ENCODE assay signal across 17 cellular contexts in the genomic region with DNA sequence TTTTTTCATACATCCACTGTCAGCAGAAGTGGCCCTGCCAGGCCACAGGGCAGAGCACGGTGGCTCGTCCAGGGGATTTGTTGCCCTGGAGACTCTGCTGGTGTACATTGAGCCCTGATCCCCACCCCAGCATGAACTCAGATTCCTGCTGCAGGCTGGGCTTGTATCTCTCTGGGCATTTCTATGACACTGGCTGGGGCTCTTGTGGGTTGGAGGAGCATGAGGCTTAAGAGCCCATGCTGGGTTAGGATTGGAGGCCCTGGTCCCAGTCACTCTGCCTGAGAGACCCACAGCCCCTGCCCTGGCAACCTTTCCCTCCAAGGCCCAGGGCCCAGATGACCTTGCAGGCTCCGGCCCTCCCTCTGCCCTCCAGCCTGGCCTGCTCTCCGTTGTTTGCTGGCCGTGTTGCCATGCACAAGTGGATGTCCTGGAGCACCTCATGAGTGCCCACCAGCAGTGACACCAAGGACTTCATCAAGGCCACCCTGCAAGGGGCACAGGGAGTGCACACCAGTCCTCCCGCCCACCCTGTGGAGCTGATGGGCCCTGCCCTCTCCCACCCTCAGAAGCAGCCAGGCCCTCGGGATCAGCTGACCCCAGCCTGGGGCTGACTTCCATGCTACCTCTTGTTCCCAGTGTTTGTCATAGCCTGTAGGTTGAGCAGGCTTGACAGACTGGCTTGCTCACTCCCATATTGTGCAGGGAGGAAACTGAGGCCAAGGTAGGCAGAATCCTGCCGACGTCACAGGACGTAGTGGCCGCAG. TPM values are rescaled to one million over a fixed set of nuclear protein-coding genes. Genes with fewer than 3 reads are reported as not detected.
DNase-seq lines count a peak whose midpoint lies in the region; TF ChIP-seq lines count a peak whose summit lies in the region.
"Had no signal": no experiment of that assay in that cellular context is flagged by ENCODE, and none has a peak within 500 bp of the region (broad histone marks: within the 10 kb centered on the region; RNA-seq: fewer than 3 reads in every experiment).

No MANE protein-coding gene starts in this region.

- H3K4me1 ChIP-seq in testis: no peaks in the 10 kb centered on the region
- H3K4me1 ChIP-seq: A549, BLaER1 had no signal

- no peaks in the 10 kb centered on the region for H3K9me3 ChIP-seq in testis
- H3K9me3 ChIP-seq: A549, BLaER1 had no signal

- intact Hi-C loops in testis (cut with DNase I; ENCODE audit: low total_unique reads): no loop called here

- peak; percentile 32 for DNase-seq in activated CD8-positive, alpha-beta memory T cell treated with anti-CD3 and anti-CD28 coated beads for 24 hours
- no peak for DNase-seq in activated CD8-positive, alpha-beta memory T cell treated with anti-CD3 and anti-CD28 coated beads, Interleukin-2, amount 50 U/mL, for 4 hours
- DNase-seq in ecto neural progenitor cell (ENCODE audit: low spot score) (peak; percentile 54), mesenteric fat pad (ENCODE audit: low spot score) (peak; percentile 68), testis (peak; percentile 6), HPDE6-E6E7 (ENCODE audit: extremely low spot score) (no peak), NCI-H2171 (lab: John Stamatoyannopoulos, UW) (no peak)
- no peak for DNase-seq in activated CD4-positive, alpha-beta T cell treated with anti-CD3 and anti-CD28 coated beads, Interleukin-2, amount 50 U/mL, for 48 hours
- DNase-seq: CD4-positive, alpha-beta memory T cell; DMS153; DMS79; GDM1; H9; IMR-90 had no signal

- TF ChIP-seq CTCF in testis (IDR thresholded peaks at IDR 0.05): no peak

- WGBS in testis, 2 donors: 74 to 83% methylated on average over 2 to 11 of the region's 11 CpGs

- H3K36me3 ChIP-seq in testis (ENCODE audit: low read depth, missing control alignments): no peaks in the 10 kb centered on the region
- H3K36me3 ChIP-seq: BLaER1 had no signal

- no peak overlapping the region for H3K4me3 ChIP-seq in testis
- H3K4me3 ChIP-seq: A549, BLaER1 had no signal

- H3K27ac ChIP-seq in testis: no peak overlapping the region
- H3K27ac ChIP-seq: 22Rv1, A549, BLaER1 had no signal

- no peaks in the 10 kb centered on the region for H3K27me3 ChIP-seq in testis
- H3K27me3 ChIP-seq: BLaER1 had no signal

- no peak for TF ChIP-seq POLR2A in testis (IDR thresholded peaks at IDR 0.05)

RNA-seq across cellular contexts. Expression of a gene that starts 58.1 kb away (rescaled TPM):
- total RNA-seq in mesenteric fat pad (13.4 TPM), testis (10 to 100 TPM; 15.0 to 15.8 TPM)
- polyA plus RNA-seq in testis (ENCODE audit: insufficient read depth, low read depth, low replicate concordance): 8.5 TPM

Comparison
In these comparisons a context has a peak if more than half of its experiments do, and no peak if none do; other contexts are left out.
1. DNase-seq: peak in activated CD8-positive, alpha-beta memory T cell treated with anti-CD3 and anti-CD28 coated beads for 24 hours (single experiment), ecto neural progenitor cell (single experiment), mesenteric fat pad (single experiment) and testis (single experiment); none in activated CD8-positive, alpha-beta memory T cell treated with anti-CD3 and anti-CD28 coated beads, Interleukin-2, amount 50 U/mL, for 4 hours (single experiment), HPDE6-E6E7 (single experiment), NCI-H2171 (single experiment) and activated CD4-positive, alpha-beta T cell treated with anti-CD3 and anti-CD28 coated beads, Interleukin-2, amount 50 U/mL, for 48 hours (0 of 2).